ENCODE assay signal across 7 cellular contexts in genomic region chr2:39360342-39360741, GRCh38.
A peak's percentile ranks its signal among the peaks of the same experiment; 100 is the strongest.
DNase-seq lines count a peak whose midpoint lies in the region; ATAC-seq, FAIRE-seq and TF ChIP-seq lines count a peak whose summit lies in the region.
"Not testable (repeated sequence)": the region's sequence is repeated elsewhere in the genome, so short reads cannot be mapped to it uniquely, and the experiment has no call there.

No MANE protein-coding gene starts in this region.

- H3K9me3 ChIP-seq in BLaER1 (peaks cover 65% of the 10 kb centered on the region), HUES64 (ENCODE audit: insufficient read depth, low read depth, low read length) (peaks cover 56% of the 10 kb centered on the region), adipocyte (ENCODE audit: control insufficient read depth, low read length) (peaks cover 24% of the 10 kb centered on the region), endodermal cell (ENCODE audit: control insufficient read depth, low read length) (peaks cover 80% of the 10 kb centered on the region), iPS-18c (ENCODE audit: control insufficient read depth, insufficient read depth, low read length) (peaks cover 10% of the 10 kb centered on the region), HepG2 (ENCODE audit: low read length) (peaks cover 39% of the 10 kb centered on the region)

- DNase-seq in adipocyte (ENCODE audit: low read depth); endodermal cell; HepG2 (ENCODE audit: low spot score); stimulated activated naive B cell treated with anti-CD40 and anti-IgM and Interleukin-4, amounts not matched to agents 10 μg/mL and 1 μg/mL and 100 μg/mL, for 72 hours: not testable (repeated sequence)

- TF ChIP-seq CTCF in endodermal cell (conservative IDR thresholded peaks at IDR 0.05); HepG2 (CRISPR knock-in tag; IDR thresholded peaks at IDR 0.05): not testable (repeated sequence)

- not testable (repeated sequence) for TF ChIP-seq POLR2A in HepG2 (IDR thresholded peaks at IDR 0.05; ENCODE audit: insufficient read depth in 1 of 2, low read depth in 2 of 2, low read length in 2 of 2)

- POLR2A ChIA-PET in HepG2 (lab: Yijun Ruan, JAX): not testable (repeated sequence)

- H3K27me3 ChIP-seq in BLaER1; HUES64 (ENCODE audit: insufficient read depth, low read length); adipocyte (replicated peaks; ENCODE audit: control insufficient read depth, insufficient read depth, low read length); endodermal cell (ENCODE audit: control insufficient read depth, insufficient read depth, low read length, poor library complexity, severe bottlenecking); HepG2 (ENCODE audit: control insufficient read depth in 1 of 2, insufficient read depth in 2 of 2, low read length in 2 of 2): not testable (repeated sequence)

- FAIRE-seq in HepG2 (lab: Jason Lieb, UNC): not testable (repeated sequence)

- H3K4me2 ChIP-seq in BLaER1; HepG2 (ENCODE audit: low read depth, low read length): not testable (repeated sequence)

- not testable (repeated sequence) for TF ChIP-seq RAD21 in HepG2 (CRISPR knock-in tag; IDR thresholded peaks at IDR 0.05)

- H3K4me1 Mint-ChIP-seq in endodermal cell: not testable (repeated sequence)
- peaks cover 6 to 18% of the 10 kb centered on the region in 2 donors for H3K4me1 Mint-ChIP-seq in stimulated activated naive B cell treated with anti-CD40 and anti-IgM and Interleukin-4, amounts not matched to agents 10 μg/mL and 1 μg/mL and 100 μg/mL, for 72 hours

- CTCF ChIA-PET in HepG2 (lab: Yijun Ruan, JAX; ENCODE audit: low intra/inter-chr PET ratio, low total read pairs): not testable (repeated sequence)

- not testable (repeated sequence) for ATAC-seq in HepG2; stimulated activated naive B cell treated with anti-CD40 and anti-IgM and Interleukin-4, amounts not matched to agents 10 μg/mL and 1 μg/mL and 100 μg/mL, for 72 hours (replicated peaks)

- H3K27ac ChIP-seq in BLaER1; HUES64 (ENCODE audit: low read depth, low read length); endodermal cell (ENCODE audit: low read depth, low read length); HepG2 (ENCODE audit: extremely low read length, insufficient read depth, low read length): not testable (repeated sequence)

- H3K4me3 ChIP-seq in BLaER1 (peak overlapping the region; percentile 3; the same call in 1 of the 2 replicates), HUES64 (ENCODE audit: low read length) (0 out of 2 replicates have a peak overlapping the region, but pooled peaks have one; percentile 4), adipocyte (ENCODE audit: low read length) (peak overlapping the region; percentile 29), endodermal cell (ENCODE audit: low read length) (peak overlapping the region; percentile 12), iPS-18c (ENCODE audit: insufficient read depth, low read depth, low read length) (0 out of 2 replicates have a peak overlapping the region, but pooled peaks have one; percentile 4)
- not testable (repeated sequence) for H3K4me3 ChIP-seq in HepG2 (replicated peaks in 1 of 3; ENCODE audit: insufficient read depth in 1 of 3, low read depth in 2 of 3, low read length in 3 of 3)

- not testable (repeated sequence) for BruUV-seq in HepG2 (replicated peaks; lab: Mats Ljungman, UMichigan)

- H3K4me1 ChIP-seq in BLaER1; adipocyte (ENCODE audit: control insufficient read depth, insufficient read depth, low read length); endodermal cell (ENCODE audit: control insufficient read depth, insufficient read depth, low read length); HepG2 (ENCODE audit: insufficient read depth, low read length): not testable (repeated sequence)
- H3K4me1 ChIP-seq in HUES64 (ENCODE audit: insufficient read depth, low read length): peaks cover 32% of the 10 kb centered on the region

- not testable (repeated sequence) for H4K20me1 ChIP-seq in BLaER1
- H4K20me1 ChIP-seq in HepG2 (ENCODE audit: insufficient read depth, low read length): 0 out of 2 replicates have a peak, but pooled peaks cover 19% of the 10 kb centered on the region

- peaks cover 73% of the 10 kb centered on the region for H3K79me2 ChIP-seq in HepG2 (ENCODE audit: insufficient read depth, low read length)

- not testable (repeated sequence) for H3K4me3 Mint-ChIP-seq in endodermal cell; stimulated activated naive B cell treated with anti-CD40 and anti-IgM and Interleukin-4, amounts not matched to agents 10 μg/mL and 1 μg/mL and 100 μg/mL, for 72 hours

- not testable (repeated sequence) for H3K9ac ChIP-seq in BLaER1; HUES64 (ENCODE audit: low read depth, low read length); adipocyte (ENCODE audit: low read length); endodermal cell (ENCODE audit: extremely low read depth, low read length, poor library complexity, severe bottlenecking); HepG2 (ENCODE audit: insufficient read depth, low read depth, low read length)

- intact Hi-C loops in HepG2 (cut with micrococcal nuclease; ENCODE audit: unreplicated experiment): not testable (repeated sequence)

- peaks cover 49% of the 10 kb centered on the region for H3K36me3 ChIP-seq in BLaER1
- peaks cover 56% of the 10 kb centered on the region for H3K36me3 ChIP-seq in HUES64 (ENCODE audit: insufficient read depth, low read length)
- peaks cover 17% of the 10 kb centered on the region for H3K36me3 ChIP-seq in adipocyte (ENCODE audit: control insufficient read depth, insufficient read depth, low read length, severe bottlenecking)
- H3K36me3 ChIP-seq in endodermal cell (ENCODE audit: control insufficient read depth, insufficient read depth, low read length): peaks cover 50% of the 10 kb centered on the region
- peaks cover 12 to 40% of the 10 kb centered on the region in 2 experiments for H3K36me3 ChIP-seq in HepG2 (replicated peaks in 1 of 2; ENCODE audit: control insufficient read depth in 1 of 2, insufficient read depth in 2 of 2, low read length in 2 of 2)

- 98% methylated on average over 2 of the region's 2 CpGs for WGBS in HUES64
- 98 to 100% methylated on average over 1 to 2 of the region's 2 CpGs for WGBS in endodermal cell (ENCODE audit: insufficient coverage in 1 of 2, insufficient read length in 1 of 2), 2 experiments
- 96% methylated on average over 2 of the region's 2 CpGs for WGBS in HepG2 (ENCODE audit: low lambda C conversion rate)

- peaks cover 68% of the 10 kb centered on the region for H3K9me3 Mint-ChIP-seq in endodermal cell
- peaks cover 13 to 18% of the 10 kb centered on the region in 2 donors for H3K9me3 Mint-ChIP-seq in stimulated activated naive B cell treated with anti-CD40 and anti-IgM and Interleukin-4, amounts not matched to agents 10 μg/mL and 1 μg/mL and 100 μg/mL, for 72 hours

- H3K27me3 Mint-ChIP-seq in endodermal cell (ENCODE audit: insufficient read depth); stimulated activated naive B cell treated with anti-CD40 and anti-IgM and Interleukin-4, amounts not matched to agents 10 μg/mL and 1 μg/mL and 100 μg/mL, for 72 hours: not testable (repeated sequence)

- H2AFZ ChIP-seq in HepG2 (ENCODE audit: low read length): not testable (repeated sequence)

- not testable (repeated sequence) for H3K27ac Mint-ChIP-seq in endodermal cell
- H3K27ac Mint-ChIP-seq in stimulated activated naive B cell treated with anti-CD40 and anti-IgM and Interleukin-4, amounts not matched to agents 10 μg/mL and 1 μg/mL and 100 μg/mL, for 72 hours: peak overlapping the region; percentile 42

- in situ Hi-C loops in HepG2 (cut with HindIII; ENCODE audit: extremely low pct_ligation_motif_present, low pct_unique_long_range_greater_than_20kb): not testable (repeated sequence)

- peaks cover 75% of the 10 kb centered on the region for H3K36me3 Mint-ChIP-seq in endodermal cell (ENCODE audit: low read depth)
- H3K36me3 Mint-ChIP-seq in stimulated activated naive B cell treated with anti-CD40 and anti-IgM and Interleukin-4, amounts not matched to agents 10 μg/mL and 1 μg/mL and 100 μg/mL, for 72 hours: peaks cover 30 to 44% of the 10 kb centered on the region in 2 donors

- TF ChIP-seq EP300 in HepG2 (IDR thresholded peaks at IDR 0.05; ENCODE audit: low read depth in 2 of 2, low read length in 2 of 2); HepG2 (CRISPR knock-in tag; IDR thresholded peaks at IDR 0.05; ENCODE audit: borderline replicate concordance): not testable (repeated sequence)

TF ChIP-seq in HepG2, 621 proteins besides CTCF, POLR2A, EP300 and RAD21:
- peak; percentile 69 for TF ChIP-seq CHD4 (IDR thresholded peaks at IDR 0.05; ENCODE audit: borderline replicate concordance, low read length)
TF ChIP-seq in HepG2: peak in this region for 1; not testable (repeated sequence) for 620.
